1 cellular context compared by ENCODE assay signal in the genomic region with DNA sequence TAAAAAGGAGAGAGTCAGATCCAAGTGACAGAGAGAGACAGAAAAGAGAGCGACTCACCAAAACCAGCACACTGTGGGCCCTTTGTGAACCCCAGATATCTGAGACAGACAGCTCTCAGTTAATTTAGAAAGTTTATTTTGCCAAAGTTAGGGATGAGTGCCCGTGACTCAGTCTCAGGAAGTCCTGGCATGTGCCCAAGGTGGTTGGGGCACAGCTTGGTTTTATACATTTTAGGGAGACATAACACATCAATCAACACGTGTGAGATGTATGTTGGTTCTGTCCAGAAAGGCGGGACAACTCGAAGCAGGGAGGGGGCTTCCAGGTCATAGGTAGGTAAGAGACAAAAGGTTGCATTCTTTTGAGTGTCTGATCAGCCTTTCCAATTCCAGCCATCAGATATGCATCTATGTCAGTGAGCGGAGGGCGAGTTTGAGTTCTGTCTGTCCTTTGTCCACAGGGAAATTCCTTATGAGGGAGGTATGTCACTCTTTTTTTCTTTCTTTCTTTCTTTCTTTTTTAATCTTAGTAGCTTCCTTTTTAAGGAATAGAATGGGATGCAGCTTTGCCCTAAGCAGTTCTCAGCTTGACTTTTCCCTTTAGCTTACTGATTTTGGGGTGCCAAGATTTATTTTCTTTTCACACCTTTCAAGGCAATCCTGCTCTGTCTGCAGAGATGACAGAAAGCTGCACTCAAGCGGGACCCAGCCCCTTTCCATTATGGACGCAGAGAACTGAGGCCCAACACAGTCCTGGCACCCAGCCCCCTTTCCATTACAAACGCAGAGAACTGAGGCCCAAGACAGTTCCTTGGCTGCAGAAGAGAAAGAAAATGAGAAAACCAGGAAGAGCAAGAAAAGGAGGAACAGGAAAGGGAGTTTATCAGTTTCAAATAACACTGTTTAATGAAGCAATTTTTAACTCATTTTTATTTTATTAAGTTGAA.
TF ChIP-seq lines count a peak whose summit lies in the region.

No MANE protein-coding gene starts in this region.

TF ChIP-seq in endothelial cell of umbilical vein, 7 proteins besides CTCF, POLR2A, EP300 and RAD21 (continued from another document):
- TF ChIP-seq EZH2 (IDR thresholded peaks at IDR 0.05; ENCODE audit: borderline replicate concordance, low read depth, low read length, severe bottlenecking) (no peak), MYC (IDR thresholded peaks at IDR 0.05; ENCODE audit: low read depth, low read length) (no peak), POLR2AphosphoS5 (IDR thresholded peaks at IDR 0.05; ENCODE audit: insufficient read depth, low read depth, low read length) (no peak), GATA2 (IDR thresholded peaks at IDR 0.05; ENCODE audit: insufficient read depth, insufficient read length, low read depth, low read length) (no peak)
- TF ChIP-seq, protein P1, sequence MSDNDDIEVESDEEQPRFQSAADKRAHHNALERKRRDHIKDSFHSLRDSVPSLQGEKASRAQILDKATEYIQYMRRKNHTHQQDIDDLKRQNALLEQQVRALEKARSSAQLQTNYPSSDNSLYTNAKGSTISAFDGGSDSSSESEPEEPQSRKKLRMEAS (IDR thresholded peaks at IDR 0.05; ENCODE audit: insufficient read depth, insufficient read length) = no peak
TF ChIP-seq in endothelial cell of umbilical vein: peak in this region for 0.
